In the genomic region with DNA sequence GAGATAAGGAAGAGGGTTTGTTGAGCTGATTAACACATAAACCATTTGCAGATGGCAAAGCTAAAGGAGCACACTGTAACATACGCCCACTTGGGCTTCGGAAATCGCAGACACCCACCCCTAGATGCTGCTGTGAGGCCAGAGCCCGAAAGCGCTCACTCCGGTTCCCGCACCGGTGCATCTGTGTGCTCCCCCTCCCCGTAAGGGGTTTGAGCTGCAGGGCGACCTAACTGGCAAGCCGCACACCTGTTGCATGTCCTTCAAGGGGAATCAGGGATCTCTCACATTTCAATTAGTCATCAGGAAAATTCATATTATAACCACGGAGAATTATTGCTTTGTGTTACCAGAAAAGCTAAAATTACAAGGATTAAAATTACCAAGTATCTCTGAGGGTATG, we compare ENCODE assay signal across 3 cellular contexts.
TF ChIP-seq lines count a peak whose summit lies in the region.

No MANE protein-coding gene starts in this region.

TF ChIP-seq in GM23338, 12 proteins besides CTCF, POLR2A, EP300 and RAD21:
- TF ChIP-seq STAT1 (IDR thresholded peaks at IDR 0.05; ENCODE audit: unreplicated experiment) = no peak
- no peak for TF ChIP-seq CREB1 (CRISPR knock-in tag; IDR thresholded peaks at IDR 0.05; ENCODE audit: low read depth)
- TF ChIP-seq, protein P1, sequence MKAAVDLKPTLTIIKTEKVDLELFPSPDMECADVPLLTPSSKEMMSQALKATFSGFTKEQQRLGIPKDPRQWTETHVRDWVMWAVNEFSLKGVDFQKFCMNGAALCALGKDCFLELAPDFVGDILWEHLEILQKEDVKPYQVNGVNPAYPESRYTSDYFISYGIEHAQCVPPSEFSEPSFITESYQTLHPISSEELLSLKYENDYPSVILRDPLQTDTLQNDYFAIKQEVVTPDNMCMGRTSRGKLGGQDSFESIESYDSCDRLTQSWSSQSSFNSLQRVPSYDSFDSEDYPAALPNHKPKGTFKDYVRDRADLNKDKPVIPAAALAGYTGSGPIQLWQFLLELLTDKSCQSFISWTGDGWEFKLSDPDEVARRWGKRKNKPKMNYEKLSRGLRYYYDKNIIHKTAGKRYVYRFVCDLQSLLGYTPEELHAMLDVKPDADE (IDR thresholded peaks at IDR 0.05) = no peak
- no peak for TF ChIP-seq EZH2phosphoT487 (IDR thresholded peaks at IDR 0.05; ENCODE audit: unreplicated experiment)
- TF ChIP-seq, protein P2, sequence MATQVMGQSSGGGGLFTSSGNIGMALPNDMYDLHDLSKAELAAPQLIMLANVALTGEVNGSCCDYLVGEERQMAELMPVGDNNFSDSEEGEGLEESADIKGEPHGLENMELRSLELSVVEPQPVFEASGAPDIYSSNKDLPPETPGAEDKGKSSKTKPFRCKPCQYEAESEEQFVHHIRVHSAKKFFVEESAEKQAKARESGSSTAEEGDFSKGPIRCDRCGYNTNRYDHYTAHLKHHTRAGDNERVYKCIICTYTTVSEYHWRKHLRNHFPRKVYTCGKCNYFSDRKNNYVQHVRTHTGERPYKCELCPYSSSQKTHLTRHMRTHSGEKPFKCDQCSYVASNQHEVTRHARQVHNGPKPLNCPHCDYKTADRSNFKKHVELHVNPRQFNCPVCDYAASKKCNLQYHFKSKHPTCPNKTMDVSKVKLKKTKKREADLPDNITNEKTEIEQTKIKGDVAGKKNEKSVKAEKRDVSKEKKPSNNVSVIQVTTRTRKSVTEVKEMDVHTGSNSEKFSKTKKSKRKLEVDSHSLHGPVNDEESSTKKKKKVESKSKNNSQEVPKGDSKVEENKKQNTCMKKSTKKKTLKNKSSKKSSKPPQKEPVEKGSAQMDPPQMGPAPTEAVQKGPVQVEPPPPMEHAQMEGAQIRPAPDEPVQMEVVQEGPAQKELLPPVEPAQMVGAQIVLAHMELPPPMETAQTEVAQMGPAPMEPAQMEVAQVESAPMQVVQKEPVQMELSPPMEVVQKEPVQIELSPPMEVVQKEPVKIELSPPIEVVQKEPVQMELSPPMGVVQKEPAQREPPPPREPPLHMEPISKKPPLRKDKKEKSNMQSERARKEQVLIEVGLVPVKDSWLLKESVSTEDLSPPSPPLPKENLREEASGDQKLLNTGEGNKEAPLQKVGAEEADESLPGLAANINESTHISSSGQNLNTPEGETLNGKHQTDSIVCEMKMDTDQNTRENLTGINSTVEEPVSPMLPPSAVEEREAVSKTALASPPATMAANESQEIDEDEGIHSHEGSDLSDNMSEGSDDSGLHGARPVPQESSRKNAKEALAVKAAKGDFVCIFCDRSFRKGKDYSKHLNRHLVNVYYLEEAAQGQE (IDR thresholded peaks at IDR 0.05; ENCODE audit: unreplicated experiment) = no peak
- TF ChIP-seq EZH2 (IDR thresholded peaks at IDR 0.05; ENCODE audit: low read depth, unreplicated experiment) = no peak
- TF ChIP-seq ZNF331 (CRISPR knock-in tag; IDR thresholded peaks at IDR 0.05; ENCODE audit: low read depth) = no peak
- no peak for TF ChIP-seq NANOG (IDR thresholded peaks at IDR 0.05; ENCODE audit: borderline replicate concordance)

TF ChIP-seq in IMR-90, 13 proteins besides CTCF, POLR2A, EP300 and RAD21:
- TF ChIP-seq SMC3 (IDR thresholded peaks at IDR 0.05; ENCODE audit: low read depth, low read length) (no peak), CEBPB (IDR thresholded peaks at IDR 0.05; ENCODE audit: low read depth, low read length) (no peak), MXI1 (IDR thresholded peaks at IDR 0.05; ENCODE audit: borderline replicate concordance, low read depth, low read length) (no peak), BHLHE40 (IDR thresholded peaks at IDR 0.05; ENCODE audit: low read depth, low read length) (no peak), FOS (IDR thresholded peaks at IDR 0.05; ENCODE audit: low read depth, low read length) (no peak), CHD1 (IDR thresholded peaks at IDR 0.05; ENCODE audit: low read depth, low read length) (no peak), MAFK (IDR thresholded peaks at IDR 0.05; ENCODE audit: low read depth, low read length) (no peak), USF2 (IDR thresholded peaks at IDR 0.05; ENCODE audit: low read depth, low read length) (no peak), NFE2L2 (IDR thresholded peaks at IDR 0.05; ENCODE audit: low read depth, low read length) (no peak), RFX5 (IDR thresholded peaks at IDR 0.05; ENCODE audit: low read depth, low read length) (no peak), MAZ (IDR thresholded peaks at IDR 0.05; ENCODE audit: borderline replicate concordance, low read depth, low read length) (no peak), RCOR1 (IDR thresholded peaks at IDR 0.05; ENCODE audit: insufficient replicate concordance, low read length) (no peak)
- TF ChIP-seq, protein P3, sequence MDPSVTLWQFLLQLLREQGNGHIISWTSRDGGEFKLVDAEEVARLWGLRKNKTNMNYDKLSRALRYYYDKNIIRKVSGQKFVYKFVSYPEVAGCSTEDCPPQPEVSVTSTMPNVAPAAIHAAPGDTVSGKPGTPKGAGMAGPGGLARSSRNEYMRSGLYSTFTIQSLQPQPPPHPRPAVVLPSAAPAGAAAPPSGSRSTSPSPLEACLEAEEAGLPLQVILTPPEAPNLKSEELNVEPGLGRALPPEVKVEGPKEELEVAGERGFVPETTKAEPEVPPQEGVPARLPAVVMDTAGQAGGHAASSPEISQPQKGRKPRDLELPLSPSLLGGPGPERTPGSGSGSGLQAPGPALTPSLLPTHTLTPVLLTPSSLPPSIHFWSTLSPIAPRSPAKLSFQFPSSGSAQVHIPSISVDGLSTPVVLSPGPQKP (IDR thresholded peaks at IDR 0.05; ENCODE audit: borderline replicate concordance, low read depth, low read length) = no peak

TF ChIP-seq in H1, 55 proteins besides CTCF, POLR2A, EP300 and RAD21:
- TF ChIP-seq CEBPB (IDR thresholded peaks at IDR 0.05; ENCODE audit: low read depth, low read length) = no peak
- no peak for TF ChIP-seq BRCA1 (IDR thresholded peaks at IDR 0.05; ENCODE audit: low read depth, low read length)
- TF ChIP-seq YY1 (IDR thresholded peaks at IDR 0.05; ENCODE audit: low read depth, low read length) = no peak
- TF ChIP-seq KDM1A (IDR thresholded peaks at IDR 0.05; ENCODE audit: borderline replicate concordance, low read length) = no peak
- no peak for TF ChIP-seq KDM4A (IDR thresholded peaks at IDR 0.05; ENCODE audit: low read depth, low read length, severe bottlenecking)
- no peak for TF ChIP-seq PHF8 (conservative IDR thresholded peaks at IDR 0.05; ENCODE audit: low read depth, low read length)
- no peak for TF ChIP-seq HDAC6 (IDR thresholded peaks at IDR 0.05; ENCODE audit: low read depth, low read length)
- TF ChIP-seq KDM5A (IDR thresholded peaks at IDR 0.05; ENCODE audit: low read length) = no peak
